ENCODE assay signal across 8 cellular contexts in genomic region chr3:377158-377561, GRCh38.
DNase-seq lines count a peak whose midpoint lies in the region; ATAC-seq and TF ChIP-seq lines count a peak whose summit lies in the region.

No MANE protein-coding gene starts in this region.

- H3K9me2 ChIP-seq in hepatocyte (replicated peaks; ENCODE audit: insufficient read depth): no peaks in the 10 kb centered on the region

- H3K9me3 Mint-ChIP-seq in CD8-positive, alpha-beta T cell: no peaks in the 10 kb centered on the region

- no peak overlapping the region for H3K27ac Mint-ChIP-seq in CD8-positive, alpha-beta T cell

- H3K4me3 Mint-ChIP-seq in CD8-positive, alpha-beta T cell: no peak overlapping the region

- no peaks in the 10 kb centered on the region for H3K27me3 Mint-ChIP-seq in CD8-positive, alpha-beta T cell (ENCODE audit: low read depth)

- no peaks in the 10 kb centered on the region for H3K79me2 ChIP-seq in hepatocyte

- no peaks in the 10 kb centered on the region for H3K4me1 Mint-ChIP-seq in CD8-positive, alpha-beta T cell (ENCODE audit: low read depth)

- H3K36me3 ChIP-seq in hepatocyte (replicated peaks; ENCODE audit: insufficient read depth, low read depth): no peaks in the 10 kb centered on the region
- H3K36me3 ChIP-seq in CD8-positive, alpha-beta T cell (ENCODE audit: insufficient read depth, low read length): no peaks in the 10 kb centered on the region

- CTCF ChIA-PET in RWPE1 (lab: Yijun Ruan, JAX): no interaction called here
- CTCF ChIA-PET in CD8-positive, alpha-beta T cell (lab: Charles Lee): no interaction called here

- no peaks in the 10 kb centered on the region for H3K27me3 ChIP-seq in hepatocyte
- no peaks in the 10 kb centered on the region for H3K27me3 ChIP-seq in CD8-positive, alpha-beta T cell (ENCODE audit: insufficient read depth, low read length)

- WGBS in hepatocyte (ENCODE audit: low lambda C conversion rate, missing lambda C conversion rate): 18% methylated on average over 3 of the region's 3 CpGs

- intact Hi-C loops in left colon (cut with DNase I, micrococcal nuclease): no loop called here
- intact Hi-C loops in CD8-positive, alpha-beta T cell (cut with DNase I, micrococcal nuclease): no loop called here

- H3K4me3 ChIP-seq in Jurkat, Clone E6-1 (ENCODE audit: low read length): no peak overlapping the region
- H3K4me3 ChIP-seq in hepatocyte: no peak overlapping the region
- no peak overlapping the region for H3K4me3 ChIP-seq in CD8-positive, alpha-beta T cell (ENCODE audit: low read depth, low read length)

- peaks cover 5% of the 10 kb centered on the region for H3K4me1 ChIP-seq in hepatocyte (ENCODE audit: insufficient read depth)
- no peaks in the 10 kb centered on the region for H3K4me1 ChIP-seq in CD8-positive, alpha-beta T cell (ENCODE audit: insufficient read depth, low read length)

- TF ChIP-seq CTCF in RWPE1 (conservative IDR thresholded peaks at IDR 0.05; ENCODE audit: low read depth) (peak; percentile 25), hepatocyte (IDR thresholded peaks at IDR 0.05; ENCODE audit: poor library complexity) (peak; percentile 67)
- TF ChIP-seq CTCF in CD8-positive, alpha-beta T cell (IDR thresholded peaks at IDR 0.05): no peak

- no peaks in the 10 kb centered on the region for H3K9me3 ChIP-seq in hepatocyte (ENCODE audit: low read depth)
- no peaks in the 10 kb centered on the region for H3K9me3 ChIP-seq in CD8-positive, alpha-beta T cell (ENCODE audit: low read length)

- no peak overlapping the region for H2AFZ ChIP-seq in hepatocyte

- peak overlapping the region; percentile 52 for H3K4me2 ChIP-seq in hepatocyte

- no peak overlapping the region for H3K27ac ChIP-seq in RWPE1
- H3K27ac ChIP-seq in hepatocyte: no peak overlapping the region
- no peak overlapping the region for H3K27ac ChIP-seq in CD8-positive, alpha-beta T cell (ENCODE audit: low read depth, low read length)

- peak; percentile 69 to 71 for DNase-seq in AML-193 (lab: John Stamatoyannopoulos, UW)
- peak; percentile 32 for DNase-seq in Jurkat, Clone E6-1 (ENCODE audit: low read depth, low spot score)
- no peak for DNase-seq in RWPE1 (ENCODE audit: low spot score)
- DNase-seq in hepatocyte (ENCODE audit: low spot score): peak; percentile 21
- DNase-seq in stimulated activated CD4-positive, alpha-beta T cell treated with anti-CD3 and anti-CD28 coated beads, Interleukin-2, amount 100 ng/mL, for 24 hours: no peak
- no peak for DNase-seq in left colon
- no peak for DNase-seq in CD8-positive, alpha-beta T cell

- ATAC-seq in GM19463 (IDR thresholded peaks at IDR 0.05; ENCODE audit: unreplicated experiment) (peak; percentile 55), left colon (no peak)
- no peak for ATAC-seq in CD8-positive, alpha-beta T cell

- H3K36me3 Mint-ChIP-seq in CD8-positive, alpha-beta T cell: no peaks in the 10 kb centered on the region

- POLR2A ChIA-PET in RWPE1 (lab: Yijun Ruan, JAX; ENCODE audit: low non-redundant PET): no interaction called here
- POLR2A ChIA-PET in CD8-positive, alpha-beta T cell (lab: Charles Lee): no interaction called here

- no peaks in the 10 kb centered on the region for H4K20me1 ChIP-seq in hepatocyte (ENCODE audit: insufficient read depth, poor library complexity, severe bottlenecking)

Comparison
In these comparisons a context has a peak if more than half of its experiments do, and no peak if none do; other contexts are left out.
1. DNase-seq: peak in AML-193 (2 of 2), Jurkat, Clone E6-1 (single experiment) and hepatocyte (single experiment); none in RWPE1 (single experiment), stimulated activated CD4-positive, alpha-beta T cell treated with anti-CD3 and anti-CD28 coated beads, Interleukin-2, amount 100 ng/mL, for 24 hours (0 of 2), left colon (0 of 2) and CD8-positive, alpha-beta T cell (0 of 7).